Comparison of ENCODE assay signal across 8 cellular contexts in the genomic region with DNA sequence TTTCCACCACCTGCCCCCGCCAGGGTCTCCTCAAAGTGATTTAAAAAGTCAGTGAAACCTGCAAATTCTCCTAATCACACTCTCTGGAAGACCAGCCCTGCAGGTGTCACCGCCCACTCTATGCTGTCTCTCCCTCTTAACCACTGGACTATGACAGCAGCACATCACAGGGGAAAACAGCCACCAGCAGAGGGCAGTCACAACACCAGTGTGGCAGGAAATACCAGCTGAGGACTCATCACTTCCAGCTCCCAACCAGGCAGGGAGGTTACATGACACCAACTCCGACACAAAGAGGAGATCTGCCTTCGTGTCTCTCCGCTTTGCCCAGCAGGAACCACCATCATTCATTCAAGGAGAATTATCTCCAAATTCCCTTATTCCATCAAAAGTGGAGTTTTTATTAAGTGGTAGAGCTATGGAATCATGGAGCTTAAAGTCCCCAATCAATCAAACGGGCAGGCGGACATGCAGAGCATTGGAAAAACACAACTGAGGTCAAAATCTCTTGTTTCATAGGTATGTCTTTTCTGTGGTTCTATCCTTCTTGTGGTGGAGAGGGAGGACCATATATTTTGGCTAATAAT.
A peak's percentile ranks its signal among the peaks of the same experiment; 100 is the strongest.
DNase-seq lines count a peak whose midpoint lies in the region; ATAC-seq and FAIRE-seq lines count a peak whose summit lies in the region.

No MANE protein-coding gene starts in this region.

- DNase-seq in GM18507 (ENCODE audit: extremely low spot score, insufficient read length, low read depth) (no peak), NCI-H2196 (lab: John Stamatoyannopoulos, UW; ENCODE audit: unreplicated experiment) (peak; percentile 89), cerebellar cortex (ENCODE audit: low spot score) (peak; percentile 64), left lobe of liver (ENCODE audit: low spot score) (peak; percentile 64), NCI-H2171 treated with DMSO at 0.1 percent for 48 hours (lab: John Stamatoyannopoulos, UW) (no peak)
- DNase-seq in activated CD4-positive, CD25-positive, alpha-beta regulatory T cell (lab: John Stamatoyannopoulos, UW), result peak; percentile 32 to 72 (median 55)
- peak; percentile 80 for DNase-seq in stimulated activated CD4-positive, alpha-beta T cell treated with anti-CD3 and anti-CD28 coated beads, Interleukin-4, amount 100 ng/mL, for 1 hour

- FAIRE-seq in GM18507 (lab: Jason Lieb, UNC), result peak; percentile 94

- ATAC-seq in HG03039 (IDR thresholded peaks at IDR 0.05; ENCODE audit: unreplicated experiment) (peak; percentile 78), left lobe of liver (peak; percentile 93)

Comparison
In these comparisons a context has a peak if more than half of its experiments do, and no peak if none do; other contexts are left out.
1. DNase-seq: peak in NCI-H2196 (single experiment), activated CD4-positive, CD25-positive, alpha-beta regulatory T cell (4 of 4), cerebellar cortex (single experiment), left lobe of liver (single experiment) and stimulated activated CD4-positive, alpha-beta T cell treated with anti-CD3 and anti-CD28 coated beads, Interleukin-4, amount 100 ng/mL, for 1 hour (single experiment); none in GM18507 (single experiment) and NCI-H2171 treated with DMSO at 0.1 percent for 48 hours (single experiment).